15 cellular contexts compared by ENCODE assay signal in genomic region chr6:99114769-99115406, GRCh38.
DNase-seq lines count a peak whose midpoint lies in the region; ATAC-seq lines count a peak whose summit lies in the region.
"Had no signal": no experiment of that assay in that cellular context is flagged by ENCODE, and none has a peak within 500 bp of the region (broad histone marks: within the 10 kb centered on the region; RNA-seq: fewer than 3 reads in every experiment).

No MANE protein-coding gene starts in this region.

- no peak for DNase-seq in activated naive CD4-positive, alpha-beta T cell treated with anti-CD3 and anti-CD28 coated beads, Interleukin-2, amount 50 U/mL, for 72 hours (ENCODE audit: low spot score in 2 of 2)
- no peak for DNase-seq in activated naive CD4-positive, alpha-beta T cell treated with Interleukin-2 at 50 U/mL for 16 hours
- DNase-seq in SW480 (ENCODE audit: low spot score): peak; percentile 94
- no peak for DNase-seq in stimulated activated naive CD8-positive, alpha-beta T cell treated with anti-CD3 and anti-CD28 coated beads, Interleukin-15, amount 100 ng/mL, for 72 hours
- no peak for DNase-seq in activated effector memory CD4-positive, alpha-beta T cell treated with anti-CD3 and anti-CD28 coated beads, Interleukin-2, amount 50 U/mL, for 16 hours
- DNase-seq: COR-L47, DMS53, NCI-H1436, NCI-H2081, NCI-H524 treated with DMSO at 0.1 percent for 48 hours had no signal

- H3K27me3 Mint-ChIP-seq in stimulated activated naive CD8-positive, alpha-beta T cell treated with anti-CD3 and anti-CD28 coated beads, Interleukin-15, amount 100 ng/mL, for 72 hours: peaks cover 34% of the 10 kb centered on the region

- no peaks in the 10 kb centered on the region for H3K9me3 Mint-ChIP-seq in activated naive CD4-positive, alpha-beta T cell treated with anti-CD3 and anti-CD28 coated beads, Interleukin-2, amount 50 U/mL, for 72 hours
- H3K9me3 Mint-ChIP-seq in stimulated activated naive CD8-positive, alpha-beta T cell treated with anti-CD3 and anti-CD28 coated beads, Interleukin-15, amount 100 ng/mL, for 72 hours: no peaks in the 10 kb centered on the region
- H3K9me3 Mint-ChIP-seq: CD14-positive monocyte, GM23338 had no signal

- H3K4me3 Mint-ChIP-seq in stimulated activated naive CD8-positive, alpha-beta T cell treated with anti-CD3 and anti-CD28 coated beads, Interleukin-15, amount 100 ng/mL, for 72 hours: no peak overlapping the region
- H3K4me3 Mint-ChIP-seq: GM23338 had no signal

- H3K4me1 Mint-ChIP-seq in stimulated activated naive CD8-positive, alpha-beta T cell treated with anti-CD3 and anti-CD28 coated beads, Interleukin-15, amount 100 ng/mL, for 72 hours: no peaks in the 10 kb centered on the region
- H3K4me1 Mint-ChIP-seq: CD14-positive monocyte had no signal

- no peaks in the 10 kb centered on the region for H3K36me3 Mint-ChIP-seq in activated naive CD4-positive, alpha-beta T cell treated with anti-CD3 and anti-CD28 coated beads, Interleukin-2, amount 50 U/mL, for 72 hours
- H3K36me3 Mint-ChIP-seq: CD14-positive monocyte had no signal

- peak; percentile 24 to 97 for ATAC-seq in activated naive CD4-positive, alpha-beta T cell treated with anti-CD3 and anti-CD28 coated beads, Interleukin-2, amount 50 U/mL, for 72 hours
- ATAC-seq in HG02610 (IDR thresholded peaks at IDR 0.05; ENCODE audit: unreplicated experiment): peak; percentile 84
- ATAC-seq in stimulated activated naive CD8-positive, alpha-beta T cell treated with anti-CD3 and anti-CD28 coated beads, Interleukin-15, amount 100 ng/mL, for 72 hours: peak; percentile 84
- no peak for ATAC-seq in HG03457 (IDR thresholded peaks at IDR 0.05; ENCODE audit: unreplicated experiment)
- ATAC-seq: A549, GM23338 had no signal

- H3K27ac Mint-ChIP-seq in activated naive CD4-positive, alpha-beta T cell treated with anti-CD3 and anti-CD28 coated beads, Interleukin-2, amount 50 U/mL, for 72 hours: no peak overlapping the region
- H3K27ac Mint-ChIP-seq in stimulated activated naive CD8-positive, alpha-beta T cell treated with anti-CD3 and anti-CD28 coated beads, Interleukin-15, amount 100 ng/mL, for 72 hours: peak overlapping the region in 1 of 2 donors; percentile 53
- H3K27ac Mint-ChIP-seq: CD14-positive monocyte, GM23338 had no signal
